In genomic region chr5:14590949-14591348, GRCh38 we compare ENCODE assay signal across 20 cellular contexts. TPM values are rescaled to one million over a fixed set of nuclear protein-coding genes. Genes with fewer than 3 reads are reported as not detected.
DNase-seq lines count a peak whose midpoint lies in the region; ATAC-seq and TF ChIP-seq lines count a peak whose summit lies in the region.
"Had no signal": no experiment of that assay in that cellular context is flagged by ENCODE, and none has a peak within 500 bp of the region (broad histone marks: within the 10 kb centered on the region; RNA-seq: fewer than 3 reads in every experiment).

No MANE protein-coding gene starts in this region.

- POLR2A ChIA-PET in CD8-positive, alpha-beta T cell (lab: Charles Lee), result interaction anchor here (5.2 kb wide), 1 partner anchor 8 kb away, joined by 64 read pairs; the partner anchor contains the start of gene OTULINL
- POLR2A ChIA-PET in naive thymus-derived CD4-positive, alpha-beta T cell (lab: Charles Lee), result interaction anchor here (1.5 to 6.6 kb wide), 2 partner anchors 8 to 12 kb away, joined by 3 to 65 read pairs; partner anchors contain the start of gene OTULINL

- H3K27me3 Mint-ChIP-seq in CD8-positive, alpha-beta T cell (ENCODE audit: low read depth), result no peaks in the 10 kb centered on the region
- no peaks in the 10 kb centered on the region for H3K27me3 Mint-ChIP-seq in activated T-helper 17 cell treated with anti-CD3 and anti-CD28 coated beads, Interleukin-2, amount 50 U/mL, for 72 hours
- H3K27me3 Mint-ChIP-seq in naive thymus-derived CD4-positive, alpha-beta T cell, result no peaks in the 10 kb centered on the region
- H3K27me3 Mint-ChIP-seq in HFFc6 (ENCODE audit: insufficient read depth), result peaks cover 18% of the 10 kb centered on the region

- H3K4me1 ChIP-seq in BLaER1, result peaks cover 47% of the 10 kb centered on the region
- H3K4me1 ChIP-seq in CD8-positive, alpha-beta T cell (ENCODE audit: insufficient read depth, low read length), result peaks cover 75% of the 10 kb centered on the region
- peaks cover 38 to 54% of the 10 kb centered on the region in 2 donors for H3K4me1 ChIP-seq in naive thymus-derived CD4-positive, alpha-beta T cell (ENCODE audit: control insufficient read depth in 2 of 2, insufficient read depth in 2 of 2, low read length in 2 of 2)
- H3K4me1 ChIP-seq: testis had no signal

- ATAC-seq in CD8-positive, alpha-beta T cell, result no peak
- peak; percentile 7 for ATAC-seq in activated T-helper 17 cell treated with anti-CD3 and anti-CD28 coated beads, Interleukin-2, amount 50 U/mL, for 72 hours (replicated peaks)
- ATAC-seq in naive thymus-derived CD4-positive, alpha-beta T cell, result no peak
- ATAC-seq in HG02973 (IDR thresholded peaks at IDR 0.05; ENCODE audit: unreplicated experiment) (no peak), GM21717 (IDR thresholded peaks at IDR 0.05; ENCODE audit: unreplicated experiment) (no peak)
- ATAC-seq: GM23338, Panc1 had no signal

- no peak overlapping the region for H3K9ac ChIP-seq in BLaER1
- H3K9ac ChIP-seq: KMS-11 had no signal

- peak overlapping the region; percentile 60 for H3K27ac Mint-ChIP-seq in CD8-positive, alpha-beta T cell
- peak overlapping the region; percentile 88 for H3K27ac Mint-ChIP-seq in activated T-helper 17 cell treated with anti-CD3 and anti-CD28 coated beads, Interleukin-2, amount 50 U/mL, for 72 hours
- H3K27ac Mint-ChIP-seq in naive thymus-derived CD4-positive, alpha-beta T cell, result peak overlapping the region in 8 of 9 donors; percentile 12 to 99 (median 56)
- no peak overlapping the region for H3K27ac Mint-ChIP-seq in HFFc6
- H3K27ac Mint-ChIP-seq: GM23338 had no signal

- H3K4me1 Mint-ChIP-seq in CD8-positive, alpha-beta T cell (ENCODE audit: low read depth), result peaks cover 91% of the 10 kb centered on the region
- H3K4me1 Mint-ChIP-seq in activated T-helper 17 cell treated with anti-CD3 and anti-CD28 coated beads, Interleukin-2, amount 50 U/mL, for 72 hours, result peaks cover 59% of the 10 kb centered on the region
- H3K4me1 Mint-ChIP-seq in naive thymus-derived CD4-positive, alpha-beta T cell, result peaks cover 73 to 97% (median 91%) of the 10 kb centered on the region in 7 donors
- peaks cover 64% of the 10 kb centered on the region for H3K4me1 Mint-ChIP-seq in HFFc6 (ENCODE audit: low read depth)

- peaks cover 11% of the 10 kb centered on the region; the same call in 1 of the 2 replicates for H4K20me1 ChIP-seq in BLaER1

- H3K27ac ChIP-seq in BLaER1, result no peak overlapping the region
- H3K27ac ChIP-seq in CD8-positive, alpha-beta T cell (ENCODE audit: low read depth, low read length), result no peak overlapping the region
- no peak overlapping the region for H3K27ac ChIP-seq in naive thymus-derived CD4-positive, alpha-beta T cell (ENCODE audit: low read depth, low read length)
- H3K27ac ChIP-seq: KMS-11, testis had no signal

- H3K9me3 ChIP-seq in BLaER1, result no peaks in the 10 kb centered on the region
- H3K9me3 ChIP-seq in CD8-positive, alpha-beta T cell (ENCODE audit: low read length), result no peaks in the 10 kb centered on the region
- H3K9me3 ChIP-seq in naive thymus-derived CD4-positive, alpha-beta T cell (ENCODE audit: control insufficient read depth in 2 of 3, low read length in 3 of 3), result no peaks in the 10 kb centered on the region
- H3K9me3 ChIP-seq: testis had no signal

- intact Hi-C loops in CD8-positive, alpha-beta T cell (cut with DNase I, micrococcal nuclease), result no loop called here
- intact Hi-C loops in naive thymus-derived CD4-positive, alpha-beta T cell (cut with micrococcal nuclease), result loop anchor here (10.0 kb wide), 3 partner anchors 214 to 1874 kb away; partner anchors contain the start of gene ZNF622 (in 1 of the 2)

- H3K4me3 ChIP-seq in BLaER1, result no peak overlapping the region
- no peak overlapping the region for H3K4me3 ChIP-seq in CD8-positive, alpha-beta T cell (ENCODE audit: low read depth, low read length)
- no peak overlapping the region for H3K4me3 ChIP-seq in naive thymus-derived CD4-positive, alpha-beta T cell (ENCODE audit: low read length)
- H3K4me3 ChIP-seq: GM23338, smooth muscle cell, testis had no signal

- no peak for TF ChIP-seq CTCF in CD8-positive, alpha-beta T cell (IDR thresholded peaks at IDR 0.05)
- no peak for TF ChIP-seq CTCF in HFFc6 (IDR thresholded peaks at IDR 0.05)

- no peaks in the 10 kb centered on the region for H3K36me3 Mint-ChIP-seq in CD8-positive, alpha-beta T cell
- no peaks in the 10 kb centered on the region for H3K36me3 Mint-ChIP-seq in activated T-helper 17 cell treated with anti-CD3 and anti-CD28 coated beads, Interleukin-2, amount 50 U/mL, for 72 hours (ENCODE audit: low read depth)
- H3K36me3 Mint-ChIP-seq in naive thymus-derived CD4-positive, alpha-beta T cell, result peaks cover 0 to 26% (median 0%) of the 10 kb centered on the region in 5 donors
- H3K36me3 Mint-ChIP-seq in HFFc6 (ENCODE audit: low read depth), result peaks cover 5% of the 10 kb centered on the region

- CTCF ChIA-PET in CD8-positive, alpha-beta T cell (lab: Charles Lee), result interaction anchor here (3.2 kb wide), 1 partner anchor 12 kb away, joined by 11 read pairs; no protein-coding TSS in a partner anchor
- CTCF ChIA-PET in naive thymus-derived CD4-positive, alpha-beta T cell (lab: Charles Lee), result no interaction called here

- no peaks in the 10 kb centered on the region for H3K36me3 ChIP-seq in BLaER1
- no peaks in the 10 kb centered on the region for H3K36me3 ChIP-seq in CD8-positive, alpha-beta T cell (ENCODE audit: insufficient read depth, low read length)
- no peaks in the 10 kb centered on the region for H3K36me3 ChIP-seq in naive thymus-derived CD4-positive, alpha-beta T cell (ENCODE audit: control insufficient read depth in 2 of 3, insufficient read depth in 3 of 3, low read length in 3 of 3)

- H3K9me3 Mint-ChIP-seq in CD8-positive, alpha-beta T cell, result no peaks in the 10 kb centered on the region
- no peaks in the 10 kb centered on the region for H3K9me3 Mint-ChIP-seq in activated T-helper 17 cell treated with anti-CD3 and anti-CD28 coated beads, Interleukin-2, amount 50 U/mL, for 72 hours
- no peaks in the 10 kb centered on the region for H3K9me3 Mint-ChIP-seq in naive thymus-derived CD4-positive, alpha-beta T cell
- no peaks in the 10 kb centered on the region; the same call in 1 of the 2 replicates for H3K9me3 Mint-ChIP-seq in HFFc6
- H3K9me3 Mint-ChIP-seq: T-helper 1 cell treated with Interleukin-12 subunit alpha and Interleukin-12 subunit beta and Interleukin-4 antibody, amounts not matched to agents 30 μg/mL and 1 μg/mL, for 36 hours had no signal

- H3K4me2 ChIP-seq in BLaER1, result peak overlapping the region; percentile 44
- H3K4me2 ChIP-seq: GM23338, KMS-11, smooth muscle cell had no signal

- H3K4me3 Mint-ChIP-seq in CD8-positive, alpha-beta T cell, result peak overlapping the region; percentile 2
- H3K4me3 Mint-ChIP-seq in activated T-helper 17 cell treated with anti-CD3 and anti-CD28 coated beads, Interleukin-2, amount 50 U/mL, for 72 hours, result no peak overlapping the region
- H3K4me3 Mint-ChIP-seq in naive thymus-derived CD4-positive, alpha-beta T cell, result no peak overlapping the region
- H3K4me3 Mint-ChIP-seq in HFFc6, result no peak overlapping the region
- H3K4me3 Mint-ChIP-seq: GM23338; T-helper 1 cell treated with Interleukin-12 subunit alpha and Interleukin-12 subunit beta and Interleukin-4 antibody, amounts not matched to agents 30 μg/mL and 1 μg/mL, for 36 hours had no signal

- DNase-seq in CD8-positive, alpha-beta T cell, result no peak
- no peak for DNase-seq in naive thymus-derived CD4-positive, alpha-beta T cell
- DNase-seq in HFFc6 (no peak), H4 (ENCODE audit: low spot score) (no peak)
- DNase-seq: activated CD4-positive, alpha-beta T cell treated with anti-CD3 and anti-CD28 coated beads for 48 hours; cerebellar nuclear complex; NCI-H2171 treated with DMSO at 0.1 percent for 48 hours; NCI-H524 treated with DMSO at 0.1 percent for 48 hours; occipital lobe; SIG-M5; testis had no signal

- no peaks in the 10 kb centered on the region for H3K27me3 ChIP-seq in BLaER1
- H3K27me3 ChIP-seq in CD8-positive, alpha-beta T cell (ENCODE audit: insufficient read depth, low read length), result no peaks in the 10 kb centered on the region
- no peaks in the 10 kb centered on the region for H3K27me3 ChIP-seq in naive thymus-derived CD4-positive, alpha-beta T cell (ENCODE audit: control insufficient read depth in 2 of 2, insufficient read depth in 2 of 2, low read length in 2 of 2)
- H3K27me3 ChIP-seq: testis had no signal

RNA-seq across cellular contexts. Expression of gene OTULINL, which starts 9.4 kb away (rescaled TPM):
- total RNA-seq in CD8-positive, alpha-beta T cell, result 10 to 100 TPM; 91.8 to 93.1 TPM
- total RNA-seq in activated T-helper 17 cell treated with anti-CD3 and anti-CD28 coated beads, Interleukin-2, amount 50 U/mL, for 72 hours, result 10 to 100 TPM; 15.8 to 19.0 TPM
- 10 to 100 TPM; 26.1 to 44.7 (median 32.4) TPM for total RNA-seq in naive thymus-derived CD4-positive, alpha-beta T cell
- 10 to 100 TPM; 25.7 to 31.0 TPM for polyA plus RNA-seq in naive thymus-derived CD4-positive, alpha-beta T cell
- 10 to 100 TPM in 4 of 6 experiments, 1 to 10 TPM in 2; 9.3 to 25.7 (median 21.7) TPM for total RNA-seq in HFFc6 (2021; fragmentation: NEBNext Ultra II Directional; extraction: Animal tissue kit (Norgen Biotek cat#: 25700))
- 1.1 and 1.2 TPM in 2 replicates for total RNA-seq in H4 (2014; rRNA removed; shearing (Covaris generic))

Comparison
In these comparisons a context has a peak if more than half of its experiments do, and no peak if none do; other contexts are left out.
1. intact Hi-C loops: an anchor here in naive thymus-derived CD4-positive, alpha-beta T cell (10.0 kb wide); none called in CD8-positive, alpha-beta T cell.